24 cellular contexts compared by ENCODE assay signal in genomic region chr2:130840506-130840905, GRCh38. TPM values are rescaled to one million over a fixed set of nuclear protein-coding genes. Genes with fewer than 3 reads are reported as not detected.
"Had no signal": no experiment of that assay in that cellular context is flagged by ENCODE, and none has a peak within 500 bp of the region (broad histone marks: within the 10 kb centered on the region; RNA-seq: fewer than 3 reads in every experiment).

No MANE protein-coding gene starts in this region.

- H3K36me3 ChIP-seq: SJSA1 had no signal

- H3K9ac ChIP-seq: KMS-11 had no signal

- ATAC-seq: HepG2, K562, Panc1, PC-3 had no signal

- H3K4me3 ChIP-seq: K562, SJSA1, SK-N-MC had no signal

- H3K4me3 Mint-ChIP-seq: IgD-negative memory B cell had no signal

- H3K9me3 Mint-ChIP-seq: IgD-negative memory B cell had no signal

- DNase-seq: Kasumi-1, MM.1S, NCI-H1092 treated with DMSO at 0.1 percent for 48 hours, NCI-H1436, NCI-H187, NCI-H2029, NCI-H2081 treated with DMSO at 0.1 percent for 48 hours, NCI-H2171, NCI-H226, NCI-H446, NCI-H510A, NCI-H524 treated with DMSO at 0.1 percent for 48 hours, NCI-H69, NCI-H774, PC-3, Right ventricle myocardium superior, SIG-M5 had no signal

- H3K27ac ChIP-seq: KMS-11, SJSA1, SK-N-MC had no signal

- H3K4me1 Mint-ChIP-seq: IgD-negative memory B cell had no signal

RNA-seq across cellular contexts. Expression of gene ARHGEF4, which starts 3.8 kb away (rescaled TPM):
- total RNA-seq: K562 had no signal
- polyA plus RNA-seq: K562 had no signal
